Comparison of ENCODE assay signal across 15 cellular contexts in genomic region chr3:105885261-105885660, GRCh38.
"Had no signal": no experiment of that assay in that cellular context is flagged by ENCODE, and none has a peak within 500 bp of the region (broad histone marks: within the 10 kb centered on the region; RNA-seq: fewer than 3 reads in every experiment).

No MANE protein-coding gene starts in this region.

- H3K9me3 ChIP-seq: transverse colon had no signal

- H3K4me1 ChIP-seq: transverse colon had no signal

- H3K27me3 ChIP-seq: transverse colon had no signal

- DNase-seq: activated CD4-positive, alpha-beta T cell treated with anti-CD3 and anti-CD28 coated beads, Interleukin-2, amount 10 ng/mL, durations not matched to agents 7 days and 5 days; activated CD8-positive, alpha-beta memory T cell treated with anti-CD3 and anti-CD28 coated beads, Interleukin-2, amount 50 U/mL, for 48 hours; activated gamma-delta T cell treated with Interleukin-2 at 50 U/mL for 16 hours; amygdala; cerebellar nuclear complex; hypothalamus; kidney; posterior cingulate gyrus; small intestine; stimulated activated CD4-positive, alpha-beta T cell treated with anti-CD3 and anti-CD28 coated beads, Interleukin-4, amount 100 ng/mL, for 24 hours; stimulated activated naive CD4-positive, alpha-beta T cell; substantia nigra; T-helper 9 cell; transverse colon had no signal

- ATAC-seq: natural killer cell treated with Interleukin-12 subunit alpha and Interleukin-12 subunit beta and Interleukin-15 and Interleukin-18, amount 100 ng/mL, for 72 hours had no signal

- H3K4me3 ChIP-seq: transverse colon had no signal

- H3K36me3 ChIP-seq: transverse colon had no signal

- H3K27ac ChIP-seq: transverse colon had no signal
